2 cellular contexts compared by ENCODE assay signal in genomic region chr2:238287702-238288649, GRCh38.
TF ChIP-seq lines count a peak whose summit lies in the region.

TSS of gene PER2 (minus strand) at chr2:238288610. CDS start at chr2:238277936, 10,674 bp downstream.

TF ChIP-seq in HEK293, 187 proteins besides CTCF, POLR2A, EP300 and RAD21:
- TF ChIP-seq KLF9 (tag by site-specific recombination; IDR thresholded peaks at IDR 0.05; ENCODE audit: low read depth) (peak; percentile 61), ZFHX2 (tag by site-specific recombination; conservative IDR thresholded peaks at IDR 0.05) (peak; percentile 57), ZNF423 (tag by site-specific recombination; IDR thresholded peaks at IDR 0.05) (no peak), ZBTB17 (tag by site-specific recombination; IDR thresholded peaks at IDR 0.05) (peak; percentile 37; the same call in 1 of the 2 replicates), ZNF335 (tag by site-specific recombination; conservative IDR thresholded peaks at IDR 0.05) (peak; percentile 69), ZBTB11 (tag by site-specific recombination; conservative IDR thresholded peaks at IDR 0.05; ENCODE audit: low read depth) (peak; percentile 51), ZNF529 (tag by site-specific recombination; IDR thresholded peaks at IDR 0.05; ENCODE audit: insufficient replicate concordance) (no peak), ZNF341 (tag by site-specific recombination; IDR thresholded peaks at IDR 0.05; ENCODE audit: low read depth) (peak; percentile 46; the same call in 1 of the 2 replicates), PRDM10 (tag by site-specific recombination; IDR thresholded peaks at IDR 0.05) (peak; percentile 63), ZNF366 (tag by site-specific recombination; conservative IDR thresholded peaks at IDR 0.05) (no peak), ZNF660 (tag by site-specific recombination; IDR thresholded peaks at IDR 0.05) (no peak), REST (tag by site-specific recombination; IDR thresholded peaks at IDR 0.05) (peak; percentile 44; the same call in 1 of the 2 replicates), HOXD13 (CRISPR knock-in tag; IDR thresholded peaks at IDR 0.05; ENCODE audit: borderline replicate concordance) (no peak)
TF ChIP-seq in HEK293: peak in this region for 8.

TF ChIP-seq in H1, 55 proteins besides CTCF, POLR2A, EP300 and RAD21:
- TF ChIP-seq TBP (IDR thresholded peaks at IDR 0.05; ENCODE audit: low read depth, low read length), result no peak
- TF ChIP-seq CHD1 (IDR thresholded peaks at IDR 0.05; ENCODE audit: low read depth, low read length), result no peak
- no peak for TF ChIP-seq NANOG (IDR thresholded peaks at IDR 0.05; ENCODE audit: insufficient read depth, low read depth, low read length, poor library complexity, severe bottlenecking)
- TF ChIP-seq RFX5 (IDR thresholded peaks at IDR 0.05; ENCODE audit: borderline replicate concordance, low read depth, low read length), result no peak; the same call in 1 of the 2 replicates
- no peak for TF ChIP-seq HDAC2 (IDR thresholded peaks at IDR 0.05; ENCODE audit: borderline replicate concordance in 1 of 2, low read depth in 2 of 2, low read length in 2 of 2)
- no peak for TF ChIP-seq TEAD4 (IDR thresholded peaks at IDR 0.05; ENCODE audit: low read depth, low read length)
- no peak for TF ChIP-seq ASH2L (IDR thresholded peaks at IDR 0.05; ENCODE audit: low read length)
- no peak for TF ChIP-seq FOSL1 (IDR thresholded peaks at IDR 0.05; ENCODE audit: insufficient read depth, low read depth, low read length)
- TF ChIP-seq RXRA (IDR thresholded peaks at IDR 0.05; ENCODE audit: insufficient read depth, low read depth, low read length), result no peak
- no peak for TF ChIP-seq JUND (IDR thresholded peaks at IDR 0.05; ENCODE audit: low read length)
- TF ChIP-seq PHF8 (conservative IDR thresholded peaks at IDR 0.05; ENCODE audit: low read depth, low read length), result peak; percentile 35; the same call in 1 of the 2 replicates
- TF ChIP-seq ZNF274 (IDR thresholded peaks at IDR 0.05; ENCODE audit: borderline replicate concordance, extremely low read depth, low read length), result no peak
- TF ChIP-seq TAF1 (IDR thresholded peaks at IDR 0.05; ENCODE audit: low read depth, low read length), result peak; percentile 9; the same call in 1 of the 2 replicates
- peak; percentile 63; the same call in 1 of the 2 replicates for TF ChIP-seq GABPA (IDR thresholded peaks at IDR 0.05; ENCODE audit: borderline replicate concordance, insufficient read depth, low read length)
- TF ChIP-seq TAF7 (optimal IDR thresholded peaks at IDR 0.05; ENCODE audit: borderline replicate concordance, low read depth, low read length), result no peak
- no peak for TF ChIP-seq MAX (IDR thresholded peaks at IDR 0.05)
- TF ChIP-seq CBX5 (IDR thresholded peaks at IDR 0.05; ENCODE audit: low read depth, low read length), result no peak
- TF ChIP-seq SUZ12 (IDR thresholded peaks at IDR 0.05; ENCODE audit: low read length), result no peak
- no peak for TF ChIP-seq TCF12 (IDR thresholded peaks at IDR 0.05; ENCODE audit: low read depth, low read length)
- TF ChIP-seq KDM4A (IDR thresholded peaks at IDR 0.05; ENCODE audit: low read depth, low read length, severe bottlenecking), result peak; percentile 87
- no peak for TF ChIP-seq SAP30 (IDR thresholded peaks at IDR 0.05; ENCODE audit: insufficient read depth, insufficient replicate concordance, low read length)
- TF ChIP-seq SIX5 (IDR thresholded peaks at IDR 0.05; ENCODE audit: low read depth, low read length), result no peak
TF ChIP-seq in H1: peak in this region for 4.
